ENCODE assay signal across 3 cellular contexts in genomic region chr5:51558682-51559081, GRCh38.
"Had no signal": no experiment of that assay in that cellular context is flagged by ENCODE, and none has a peak within 500 bp of the region (broad histone marks: within the 10 kb centered on the region; RNA-seq: fewer than 3 reads in every experiment).

No MANE protein-coding gene starts in this region.

- DNase-seq: IMR-90, KBM-7, KG1 had no signal
